ENCODE assay signal across 16 cellular contexts in the genomic region with DNA sequence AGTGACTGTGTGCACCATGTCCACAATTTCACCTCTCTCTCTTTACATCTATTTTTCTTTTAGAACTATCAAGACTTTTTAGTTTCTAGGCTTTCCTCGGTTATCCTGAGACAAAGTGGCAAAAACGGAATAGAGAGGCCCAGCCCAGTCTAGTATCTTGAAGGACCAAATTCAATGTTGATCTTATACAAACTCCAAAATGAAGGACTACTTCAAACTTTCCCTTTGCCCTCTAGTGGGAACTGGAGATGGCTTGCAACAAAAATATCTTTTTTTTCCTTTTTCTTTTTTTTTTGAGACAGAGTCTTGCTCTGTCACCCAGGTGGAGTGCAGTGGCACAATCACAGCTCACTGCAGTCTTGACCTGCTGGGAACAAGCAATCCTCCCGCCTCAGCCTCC.
"Had no signal": no experiment of that assay in that cellular context is flagged by ENCODE, and none has a peak within 500 bp of the region (broad histone marks: within the 10 kb centered on the region; RNA-seq: fewer than 3 reads in every experiment).

No MANE protein-coding gene starts in this region.

- H3K4me3 ChIP-seq: esophagus squamous epithelium, gastroesophageal sphincter, ovary, suprapubic skin had no signal

- H3K4me1 ChIP-seq: suprapubic skin had no signal

- H3K27ac ChIP-seq: esophagus squamous epithelium, gastroesophageal sphincter, ovary, suprapubic skin had no signal

- DNase-seq: activated CD4-positive, alpha-beta T cell treated with anti-CD3 and anti-CD28 coated beads, Interleukin-2, amount 50 U/mL, for 48 hours; activated gamma-delta T cell treated with Interleukin-2 at 50 U/mL for 16 hours; activated naive CD8-positive, alpha-beta T cell treated with anti-CD3 and anti-CD28 coated beads, Interleukin-2, amount 10 ng/mL, durations not matched to agents 7 days and 5 days; activated T-cell treated with anti-CD3 and anti-CD28 coated beads, Interleukin-2, amount 50 U/mL, for 48 hours; anterior cingulate cortex; cerebellar nuclear complex; dorsolateral prefrontal cortex; esophagus squamous epithelium; islet precursor cell; ovary; stimulated activated CD4-positive, alpha-beta T cell treated with anti-CD3 and anti-CD28 coated beads, Interleukin-4, amount 100 ng/mL, for 1 hour; stimulated activated CD8-positive, alpha-beta memory T cell treated with anti-CD3 and anti-CD28 coated beads, Interleukin-4, amount 100 ng/mL, for 48 hours; stimulated activated naive CD8-positive, alpha-beta T cell treated with anti-CD3 and anti-CD28 coated beads, Interleukin-15, Interleukin-2, amounts not matched to agents 100 U/mL and 50 U/mL, for 24 hours had no signal

- H3K27me3 ChIP-seq: dorsolateral prefrontal cortex, gastroesophageal sphincter, ovary, suprapubic skin had no signal

- H3K9me3 ChIP-seq: esophagus squamous epithelium, gastroesophageal sphincter, ovary, suprapubic skin had no signal

- H3K36me3 ChIP-seq: esophagus squamous epithelium, gastroesophageal sphincter, ovary, suprapubic skin had no signal

- ATAC-seq: gastroesophageal sphincter; left lobe of liver; stimulated activated naive CD8-positive, alpha-beta T cell treated with anti-CD3 and anti-CD28 coated beads, Interleukin-15, Interleukin-2, amounts not matched to agents 100 U/mL and 50 U/mL, for 24 hours had no signal
